Comparison of ENCODE assay signal across 10 cellular contexts in the genomic region with DNA sequence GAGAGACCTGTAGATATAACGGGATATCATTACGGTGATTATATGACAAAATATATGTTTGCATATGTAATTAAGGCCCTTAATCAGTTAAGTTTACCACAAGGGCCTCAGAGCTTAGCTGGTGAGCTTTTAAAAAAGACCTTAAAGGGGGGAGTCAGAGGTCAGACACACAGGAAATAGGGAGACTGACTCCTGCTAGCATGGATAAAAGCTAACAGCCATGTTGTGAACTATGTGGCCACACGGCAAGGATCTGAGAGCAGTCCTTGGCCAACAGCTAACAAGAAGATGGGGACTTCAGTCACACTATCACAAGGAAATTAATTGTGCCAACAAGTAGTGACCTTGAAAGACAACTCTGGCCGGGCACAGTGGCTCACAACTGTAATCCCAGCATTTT. TPM values are rescaled to one million over a fixed set of nuclear protein-coding genes. Genes with fewer than 3 reads are reported as not detected.
A peak's percentile ranks its signal among the peaks of the same experiment; 100 is the strongest.
DNase-seq lines count a peak whose midpoint lies in the region; ATAC-seq and TF ChIP-seq lines count a peak whose summit lies in the region.
"Had no signal": no experiment of that assay in that cellular context is flagged by ENCODE, and none has a peak within 500 bp of the region (broad histone marks: within the 10 kb centered on the region; RNA-seq: fewer than 3 reads in every experiment).

No MANE protein-coding gene starts in this region.

- H4K20me1 ChIP-seq in OCI-LY3 (ENCODE audit: insufficient read depth, low read length): no peaks in the 10 kb centered on the region; the same call in 1 of the 2 replicates

- H3K4me2 ChIP-seq in OCI-LY3 (ENCODE audit: low read length): peak overlapping the region; percentile 97

- H3K9me3 Mint-ChIP-seq in activated CD8-positive, alpha-beta memory T cell treated with anti-CD3 and anti-CD28 coated beads, Interleukin-2, amount 10 ng/mL, durations not matched to agents 7 days and 5 days (ENCODE audit: low read depth): no peaks in the 10 kb centered on the region
- no peaks in the 10 kb centered on the region for H3K9me3 Mint-ChIP-seq in stimulated activated naive CD8-positive, alpha-beta T cell treated with anti-CD3 and anti-CD28 coated beads, Interleukin-15, amount 100 ng/mL, for 72 hours

- H3K27me3 Mint-ChIP-seq in activated CD8-positive, alpha-beta memory T cell treated with anti-CD3 and anti-CD28 coated beads, Interleukin-2, amount 10 ng/mL, durations not matched to agents 7 days and 5 days: no peaks in the 10 kb centered on the region
- H3K27me3 Mint-ChIP-seq in stimulated activated naive CD8-positive, alpha-beta T cell treated with anti-CD3 and anti-CD28 coated beads, Interleukin-15, amount 100 ng/mL, for 72 hours: no peaks in the 10 kb centered on the region

- TF ChIP-seq CTCF in OCI-LY3 (IDR thresholded peaks at IDR 0.05; ENCODE audit: low read depth, low read length) (no peak), esophagus squamous epithelium (IDR thresholded peaks at IDR 0.05) (no peak)

- ATAC-seq in activated CD8-positive, alpha-beta memory T cell treated with anti-CD3 and anti-CD28 coated beads, Interleukin-2, amount 10 ng/mL, durations not matched to agents 7 days and 5 days: no peak
- no peak for ATAC-seq in stimulated activated naive CD8-positive, alpha-beta T cell treated with anti-CD3 and anti-CD28 coated beads, Interleukin-15, amount 100 ng/mL, for 72 hours
- no peak for ATAC-seq in GM21367 (IDR thresholded peaks at IDR 0.05; ENCODE audit: unreplicated experiment)
- ATAC-seq: HCT116 had no signal

- peaks cover 49% of the 10 kb centered on the region for H3K4me1 Mint-ChIP-seq in activated CD8-positive, alpha-beta memory T cell treated with anti-CD3 and anti-CD28 coated beads, Interleukin-2, amount 10 ng/mL, durations not matched to agents 7 days and 5 days
- H3K4me1 Mint-ChIP-seq in stimulated activated naive CD8-positive, alpha-beta T cell treated with anti-CD3 and anti-CD28 coated beads, Interleukin-15, amount 100 ng/mL, for 72 hours: peaks cover 55% of the 10 kb centered on the region

- TF ChIP-seq POLR2A in esophagus squamous epithelium (IDR thresholded peaks at IDR 0.05): no peak

- peaks cover 79% of the 10 kb centered on the region for H3K79me2 ChIP-seq in OCI-LY3 (ENCODE audit: low read length)

- peak overlapping the region; percentile 94 for H3K9ac ChIP-seq in OCI-LY3 (ENCODE audit: low read length)

- CTCF ChIA-PET in activated CD8-positive, alpha-beta memory T cell treated with anti-CD3 and anti-CD28 coated beads, Interleukin-2, amount 10 ng/mL, durations not matched to agents 7 days and 5 days (lab: Charles Lee): interaction anchor here (0.5 to 2.4 kb wide), 7 partner anchors 113 to 554 kb away, joined by 3 to 7 read pairs (median 3); a partner anchor contains a TSS

- peaks cover 11% of the 10 kb centered on the region for H3K36me3 Mint-ChIP-seq in activated CD8-positive, alpha-beta memory T cell treated with anti-CD3 and anti-CD28 coated beads, Interleukin-2, amount 10 ng/mL, durations not matched to agents 7 days and 5 days

- H3K27me3 ChIP-seq in OCI-LY3 (ENCODE audit: low read depth, low read length) (no peaks in the 10 kb centered on the region), esophagus squamous epithelium (no peaks in the 10 kb centered on the region)

- H3K9me3 ChIP-seq in OCI-LY3 (ENCODE audit: insufficient read depth, low read length): no peaks in the 10 kb centered on the region
- H3K9me3 ChIP-seq in esophagus squamous epithelium: no peaks in the 10 kb centered on the region

- H2AFZ ChIP-seq in OCI-LY3 (ENCODE audit: low read depth, low read length): peak overlapping the region; percentile 7; the same call in 1 of the 2 replicates

- 75 to 81% methylated on average over 4 of the region's 4 CpGs for WGBS in esophagus squamous epithelium, 2 donors

- DNase-seq in activated CD8-positive, alpha-beta memory T cell treated with anti-CD3 and anti-CD28 coated beads, Interleukin-2, amount 10 ng/mL, durations not matched to agents 7 days and 5 days: no peak
- DNase-seq in activated CD8-positive, alpha-beta memory T cell treated with anti-CD3 and anti-CD28 coated beads, Interleukin-2, amount 50 U/mL, for 48 hours: no peak
- DNase-seq in esophagus squamous epithelium (lab: John Stamatoyannopoulos, UW): no peak
- no peak for DNase-seq in stimulated activated naive CD8-positive, alpha-beta T cell treated with anti-CD3 and anti-CD28 coated beads, Interleukin-15, amount 100 ng/mL, for 72 hours
- DNase-seq in SW 1271 (lab: John Stamatoyannopoulos, UW): no peak
- DNase-seq in NCI-H128 (lab: John Stamatoyannopoulos, UW; ENCODE audit: unreplicated experiment): no peak

- H3K4me3 Mint-ChIP-seq in activated CD8-positive, alpha-beta memory T cell treated with anti-CD3 and anti-CD28 coated beads, Interleukin-2, amount 10 ng/mL, durations not matched to agents 7 days and 5 days: peak overlapping the region; percentile 85
- peak overlapping the region; percentile 79 to 80 for H3K4me3 Mint-ChIP-seq in stimulated activated naive CD8-positive, alpha-beta T cell treated with anti-CD3 and anti-CD28 coated beads, Interleukin-15, amount 100 ng/mL, for 72 hours

- intact Hi-C loops in esophagus squamous epithelium (cut with DNase I): loop anchor here (5.0 to 10.0 kb wide), 2 partner anchors 354 to 672 kb away; no protein-coding TSS in a partner anchor

- H3K36me3 ChIP-seq in OCI-LY3 (replicated peaks; ENCODE audit: low read depth, low read length) (peaks cover 3% of the 10 kb centered on the region), esophagus squamous epithelium (no peaks in the 10 kb centered on the region)

- H3K27ac ChIP-seq in OCI-LY3 (ENCODE audit: low read length): peak overlapping the region; percentile 7; the same call in 1 of the 2 replicates
- peak overlapping the region in 3 of 4 donors; percentile 7 to 100 (median 98) for H3K27ac ChIP-seq in esophagus squamous epithelium
- H3K27ac ChIP-seq: C4-2B had no signal

- H3K4me3 ChIP-seq in OCI-LY3 (ENCODE audit: low read length): peak overlapping the region; percentile 92
- H3K4me3 ChIP-seq in esophagus squamous epithelium: no peak overlapping the region

- H3K4me1 ChIP-seq in OCI-LY3 (ENCODE audit: low read length) (peaks cover 26% of the 10 kb centered on the region), esophagus squamous epithelium (peaks cover 4 to 68% (median 30%) of the 10 kb centered on the region in 3 donors)

- peak overlapping the region; percentile 93 for H3K27ac Mint-ChIP-seq in activated CD8-positive, alpha-beta memory T cell treated with anti-CD3 and anti-CD28 coated beads, Interleukin-2, amount 10 ng/mL, durations not matched to agents 7 days and 5 days
- peak overlapping the region in 1 of 2 donors; percentile 57 for H3K27ac Mint-ChIP-seq in stimulated activated naive CD8-positive, alpha-beta T cell treated with anti-CD3 and anti-CD28 coated beads, Interleukin-15, amount 100 ng/mL, for 72 hours

RNA-seq across cellular contexts. Expression of a gene that starts 3.1 kb away (rescaled TPM):
- total RNA-seq in activated CD8-positive, alpha-beta memory T cell treated with anti-CD3 and anti-CD28 coated beads, Interleukin-2, amount 10 ng/mL, durations not matched to agents 7 days and 5 days: 10 to 100 TPM; 41.2 to 44.8 TPM
- total RNA-seq in esophagus squamous epithelium: 10 to 100 TPM; 10.9 to 42.9 (median 24.9) TPM
